ENCODE assay signal across 8 cellular contexts in genomic region chr6:31805939-31806469, GRCh38. TPM values are rescaled to one million over a fixed set of nuclear protein-coding genes. Genes with fewer than 3 reads are reported as not detected.
DNase-seq lines count a peak whose midpoint lies in the region; ATAC-seq and TF ChIP-seq lines count a peak whose summit lies in the region.

No MANE protein-coding gene starts in this region.

- no peak for TF ChIP-seq CTCF in 22Rv1 (IDR thresholded peaks at IDR 0.05)
- no peak for TF ChIP-seq CTCF in HFF-Myc (IDR thresholded peaks at IDR 0.05; ENCODE audit: low read depth, low read length, missing control alignments)
- TF ChIP-seq CTCF in hepatocyte (IDR thresholded peaks at IDR 0.05; ENCODE audit: poor library complexity) = no peak

- peak overlapping the region; percentile 98 for H3K27ac Mint-ChIP-seq in activated T-cell treated with anti-CD3 and anti-CD28 coated beads, Interleukin-2, amount 50 U/mL, for 24 hours
- peak overlapping the region; percentile 97 for H3K27ac Mint-ChIP-seq in stimulated activated effector memory CD8-positive, alpha-beta T cell treated with anti-CD3 and anti-CD28 coated beads, Interleukin-12 subunit alpha, Interleukin-12 subunit beta, amount 100 ng/mL, for 72 hours

- peaks cover 39% of the 10 kb centered on the region for H3K79me2 ChIP-seq in hepatocyte

- no peaks in the 10 kb centered on the region for H3K27me3 ChIP-seq in hepatocyte

- peak; percentile 25 for ATAC-seq in stimulated activated effector memory CD8-positive, alpha-beta T cell treated with anti-CD3 and anti-CD28 coated beads, Interleukin-12 subunit alpha, Interleukin-12 subunit beta, amount 100 ng/mL, for 72 hours

- no peaks in the 10 kb centered on the region for H3K36me3 ChIP-seq in hepatocyte (replicated peaks; ENCODE audit: insufficient read depth, low read depth)

- no peaks in the 10 kb centered on the region for H3K9me3 Mint-ChIP-seq in activated T-cell treated with anti-CD3 and anti-CD28 coated beads, Interleukin-2, amount 50 U/mL, for 24 hours
- no peaks in the 10 kb centered on the region for H3K9me3 Mint-ChIP-seq in stimulated activated effector memory CD8-positive, alpha-beta T cell treated with anti-CD3 and anti-CD28 coated beads, Interleukin-12 subunit alpha, Interleukin-12 subunit beta, amount 100 ng/mL, for 72 hours

- peak overlapping the region; percentile 94 for H3K4me3 ChIP-seq in HFF-Myc (replicated peaks; ENCODE audit: low read depth, low read length)
- H3K4me3 ChIP-seq in hepatocyte = peak overlapping the region; percentile 42

- peaks cover 29% of the 10 kb centered on the region for H3K4me1 Mint-ChIP-seq in activated T-cell treated with anti-CD3 and anti-CD28 coated beads, Interleukin-2, amount 50 U/mL, for 24 hours (ENCODE audit: low read depth)
- H3K4me1 Mint-ChIP-seq in stimulated activated effector memory CD8-positive, alpha-beta T cell treated with anti-CD3 and anti-CD28 coated beads, Interleukin-12 subunit alpha, Interleukin-12 subunit beta, amount 100 ng/mL, for 72 hours = peaks cover 22% of the 10 kb centered on the region

- H3K27me3 Mint-ChIP-seq in activated T-cell treated with anti-CD3 and anti-CD28 coated beads, Interleukin-2, amount 50 U/mL, for 24 hours = no peaks in the 10 kb centered on the region

- no peaks in the 10 kb centered on the region for H3K9me3 ChIP-seq in hepatocyte (ENCODE audit: low read depth)

- peak overlapping the region; percentile 93 for H3K4me3 Mint-ChIP-seq in activated T-cell treated with anti-CD3 and anti-CD28 coated beads, Interleukin-2, amount 50 U/mL, for 24 hours
- H3K4me3 Mint-ChIP-seq in stimulated activated effector memory CD8-positive, alpha-beta T cell treated with anti-CD3 and anti-CD28 coated beads, Interleukin-12 subunit alpha, Interleukin-12 subunit beta, amount 100 ng/mL, for 72 hours = peak overlapping the region; percentile 93

- H3K4me2 ChIP-seq in hepatocyte = peak overlapping the region; percentile 86

- 18% methylated on average over 7 of the region's 7 CpGs for WGBS in hepatocyte (ENCODE audit: low lambda C conversion rate, missing lambda C conversion rate)

- no peak for DNase-seq in HFF-Myc (ENCODE audit: extremely low read depth, low read depth)
- no peak for DNase-seq in activated T-cell treated with anti-CD3 and anti-CD28 coated beads, Interleukin-2, amount 50 U/mL, for 24 hours
- DNase-seq in hepatocyte (ENCODE audit: low spot score) = no peak
- DNase-seq in stimulated activated effector memory CD8-positive, alpha-beta T cell treated with anti-CD3 and anti-CD28 coated beads, Interleukin-12 subunit alpha, Interleukin-12 subunit beta, amount 100 ng/mL, for 72 hours (ENCODE audit: low spot score in 2 of 2) = no peak
- DNase-seq in NCI-H1092 (lab: John Stamatoyannopoulos, UW) = no peak
- no peak for DNase-seq in activated effector memory CD4-positive, alpha-beta T cell treated with anti-CD3 and anti-CD28 coated beads, Interleukin-2, amount 50 U/mL, for 16 hours
- DNase-seq in NCI-H1417 (lab: John Stamatoyannopoulos, UW) = no peak

- peaks cover 56% of the 10 kb centered on the region for H3K36me3 Mint-ChIP-seq in activated T-cell treated with anti-CD3 and anti-CD28 coated beads, Interleukin-2, amount 50 U/mL, for 24 hours (ENCODE audit: low read depth)
- peaks cover 65% of the 10 kb centered on the region for H3K36me3 Mint-ChIP-seq in stimulated activated effector memory CD8-positive, alpha-beta T cell treated with anti-CD3 and anti-CD28 coated beads, Interleukin-12 subunit alpha, Interleukin-12 subunit beta, amount 100 ng/mL, for 72 hours

- no peaks in the 10 kb centered on the region for H4K20me1 ChIP-seq in hepatocyte (ENCODE audit: insufficient read depth, poor library complexity, severe bottlenecking)

- peak overlapping the region; percentile 81 for H3K27ac ChIP-seq in 22Rv1
- peak overlapping the region; percentile 88 for H3K27ac ChIP-seq in hepatocyte

- H3K9me2 ChIP-seq in hepatocyte (replicated peaks; ENCODE audit: insufficient read depth) = no peaks in the 10 kb centered on the region

- H2AFZ ChIP-seq in hepatocyte = peak overlapping the region; percentile 55

- H3K4me1 ChIP-seq in hepatocyte (ENCODE audit: insufficient read depth) = peaks cover 13% of the 10 kb centered on the region

RNA-seq across cellular contexts. Expression of gene LSM2, which starts 0.8 kb away (rescaled TPM):
- 42.9 and 51.9 TPM in 2 replicates for total RNA-seq in hepatocyte
- polyA plus RNA-seq in hepatocyte = 48.7 and 57.9 TPM in 2 replicates

RNA-seq across cellular contexts. Expression of gene HSPA1L, which starts 9.1 kb away (rescaled TPM):
- 1.4 and 2.2 TPM in 2 replicates for total RNA-seq in hepatocyte
- 1.0 and 2.7 TPM in 2 replicates for polyA plus RNA-seq in hepatocyte

RNA-seq across cellular contexts. Expression of gene HSPA1A, which starts 9.3 kb away (rescaled TPM):
- 83.3 and 84.3 TPM in 2 replicates for total RNA-seq in hepatocyte
- polyA plus RNA-seq in hepatocyte = 50.0 and 82.2 TPM in 2 replicates

RNA-seq across cellular contexts. Expression of gene VARS1, which starts 10.5 kb away (rescaled TPM):
- 23.3 and 36.6 TPM in 2 replicates for total RNA-seq in hepatocyte
- polyA plus RNA-seq in hepatocyte = 51.0 and 59.6 TPM in 2 replicates

RNA-seq across cellular contexts. Expression of gene HSPA1B, which starts 21.5 kb away (rescaled TPM):
- 172 and 177 TPM in 2 replicates for total RNA-seq in hepatocyte
- 82.1 and 111 TPM in 2 replicates for polyA plus RNA-seq in hepatocyte
